9 cellular contexts compared by ENCODE assay signal in genomic region chr1:230083746-230084407, GRCh38. TPM values are rescaled to one million over a fixed set of nuclear protein-coding genes. Genes with fewer than 3 reads are reported as not detected.
DNase-seq lines count a peak whose midpoint lies in the region; ATAC-seq, FAIRE-seq and TF ChIP-seq lines count a peak whose summit lies in the region.
"Had no signal": no experiment of that assay in that cellular context is flagged by ENCODE, and none has a peak within 500 bp of the region (broad histone marks: within the 10 kb centered on the region; RNA-seq: fewer than 3 reads in every experiment).

No MANE protein-coding gene starts in this region.

- H3K27me3 ChIP-seq in left lung (no peaks in the 10 kb centered on the region), tibial nerve (no peaks in the 10 kb centered on the region)

- TF ChIP-seq CTCF in left lung (IDR thresholded peaks at IDR 0.05), result no peak
- no peak for TF ChIP-seq CTCF in tibial nerve (IDR thresholded peaks at IDR 0.05)

- peak overlapping the region; percentile 10 for H3K27ac Mint-ChIP-seq in activated T-cell treated with anti-CD3 and anti-CD28 coated beads, Interleukin-2, amount 50 U/mL, for 72 hours
- H3K27ac Mint-ChIP-seq in activated T-helper 2 cell treated with anti-CD3 and anti-CD28 coated beads, Interferon-gamma antibody, Interleukin-2, Interleukin-4, amounts not matched to agents 10 μg/mL and 5 μg/mL and 100 μg/mL, durations not matched to agents 14 hours and 24 hours and 36 hours, result peak overlapping the region; percentile 74

- intact Hi-C loops in activated T-helper 2 cell treated with anti-CD3 and anti-CD28 coated beads, Interferon-gamma antibody, Interleukin-2, Interleukin-4, amounts not matched to agents 10 μg/mL and 5 μg/mL and 100 μg/mL, durations not matched to agents 14 hours and 24 hours and 36 hours (cut with micrococcal nuclease), result loop anchor here (1.0 to 2.0 kb wide), 2 partner anchors 17 to 20 kb away; partner anchors contain the start of gene GALNT2
- intact Hi-C loops in left lung (cut with DNase I), result no loop called here

- WGBS in tibial nerve, 2 donors, result 76 to 85% methylated on average over 10 of the region's 10 CpGs

- peaks cover 87% of the 10 kb centered on the region for H3K4me1 Mint-ChIP-seq in activated T-cell treated with anti-CD3 and anti-CD28 coated beads, Interleukin-2, amount 50 U/mL, for 72 hours (ENCODE audit: low read depth)
- H3K4me1 Mint-ChIP-seq in activated T-helper 2 cell treated with anti-CD3 and anti-CD28 coated beads, Interferon-gamma antibody, Interleukin-2, Interleukin-4, amounts not matched to agents 10 μg/mL and 5 μg/mL and 100 μg/mL, durations not matched to agents 14 hours and 24 hours and 36 hours (ENCODE audit: low read depth), result peaks cover 47% of the 10 kb centered on the region

- no peak for TF ChIP-seq EP300 in tibial nerve (IDR thresholded peaks at IDR 0.05)

- TF ChIP-seq POLR2A in tibial nerve (IDR thresholded peaks at IDR 0.05), result no peak

- DNase-seq in activated T-cell treated with anti-CD3 and anti-CD28 coated beads, Interleukin-2, amount 50 U/mL, for 72 hours, result no peak
- DNase-seq in activated T-cell treated with anti-CD3 and anti-CD28 coated beads, Interleukin-2, amount 50 U/mL, for 48 hours, result no peak
- no peak for DNase-seq in activated T-helper 2 cell treated with anti-CD3 and anti-CD28 coated beads, Interferon-gamma antibody, Interleukin-2, Interleukin-4, amounts not matched to agents 10 μg/mL and 5 μg/mL and 100 μg/mL, durations not matched to agents 14 hours and 24 hours and 36 hours (ENCODE audit: low spot score)
- DNase-seq in left lung, result no peak
- no peak for DNase-seq in tibial nerve (ENCODE audit: low spot score in 2 of 2)
- no peak for DNase-seq in HTR-8/SVneo (ENCODE audit: insufficient read length, low spot score)
- DNase-seq in hypothalamus (lab: John Stamatoyannopoulos, UW), result no peak
- no peak for DNase-seq in kidney glomerular epithelial cell (lab: John Stamatoyannopoulos, UW)
- DNase-seq: NCI-H2227 treated with DMSO at 0.1 percent for 48 hours had no signal

- H3K9me3 Mint-ChIP-seq in activated T-cell treated with anti-CD3 and anti-CD28 coated beads, Interleukin-2, amount 50 U/mL, for 72 hours, result peaks cover 7% of the 10 kb centered on the region in 2 donors
- peaks cover 6% of the 10 kb centered on the region for H3K9me3 Mint-ChIP-seq in activated T-helper 2 cell treated with anti-CD3 and anti-CD28 coated beads, Interferon-gamma antibody, Interleukin-2, Interleukin-4, amounts not matched to agents 10 μg/mL and 5 μg/mL and 100 μg/mL, durations not matched to agents 14 hours and 24 hours and 36 hours

- H3K36me3 ChIP-seq in left lung, result peaks cover 0 to 7% of the 10 kb centered on the region in 2 donors
- H3K36me3 ChIP-seq in tibial nerve, result no peaks in the 10 kb centered on the region

- H3K4me3 Mint-ChIP-seq in activated T-cell treated with anti-CD3 and anti-CD28 coated beads, Interleukin-2, amount 50 U/mL, for 72 hours, result peak overlapping the region; percentile 66
- no peak overlapping the region for H3K4me3 Mint-ChIP-seq in activated T-helper 2 cell treated with anti-CD3 and anti-CD28 coated beads, Interferon-gamma antibody, Interleukin-2, Interleukin-4, amounts not matched to agents 10 μg/mL and 5 μg/mL and 100 μg/mL, durations not matched to agents 14 hours and 24 hours and 36 hours (ENCODE audit: low read depth)

- H3K9me3 ChIP-seq in left lung (no peaks in the 10 kb centered on the region), tibial nerve (no peaks in the 10 kb centered on the region)

- no peak for FAIRE-seq in HTR-8/SVneo (lab: Jason Lieb, UNC)

- H3K27me3 Mint-ChIP-seq in activated T-cell treated with anti-CD3 and anti-CD28 coated beads, Interleukin-2, amount 50 U/mL, for 72 hours (ENCODE audit: low read depth), result no peaks in the 10 kb centered on the region
- no peaks in the 10 kb centered on the region for H3K27me3 Mint-ChIP-seq in activated T-helper 2 cell treated with anti-CD3 and anti-CD28 coated beads, Interferon-gamma antibody, Interleukin-2, Interleukin-4, amounts not matched to agents 10 μg/mL and 5 μg/mL and 100 μg/mL, durations not matched to agents 14 hours and 24 hours and 36 hours (ENCODE audit: low read depth)

- H3K4me1 ChIP-seq in left lung, result peaks cover 21 to 45% of the 10 kb centered on the region in 2 donors
- H3K4me1 ChIP-seq in tibial nerve, result peaks cover 0 to 82% (median 40%) of the 10 kb centered on the region in 4 donors

- no peak overlapping the region for H3K4me3 ChIP-seq in left lung
- no peak overlapping the region for H3K4me3 ChIP-seq in tibial nerve

- H3K27ac ChIP-seq in left lung, result peak overlapping the region; percentile 53 to 54
- peak overlapping the region; percentile 44 to 86 (median 78) for H3K27ac ChIP-seq in tibial nerve

- H3K36me3 Mint-ChIP-seq in activated T-cell treated with anti-CD3 and anti-CD28 coated beads, Interleukin-2, amount 50 U/mL, for 72 hours (ENCODE audit: insufficient read depth in 2 of 2), result peaks cover 10 to 15% of the 10 kb centered on the region in 2 donors
- peaks cover 33% of the 10 kb centered on the region for H3K36me3 Mint-ChIP-seq in activated T-helper 2 cell treated with anti-CD3 and anti-CD28 coated beads, Interferon-gamma antibody, Interleukin-2, Interleukin-4, amounts not matched to agents 10 μg/mL and 5 μg/mL and 100 μg/mL, durations not matched to agents 14 hours and 24 hours and 36 hours (ENCODE audit: low read depth)

- ATAC-seq in activated T-cell treated with anti-CD3 and anti-CD28 coated beads, Interleukin-2, amount 50 U/mL, for 72 hours (replicated peaks in 1 of 2), result no peak
- ATAC-seq in left lung, result no peak

RNA-seq across cellular contexts. Expression of gene GALNT2, which starts 16.8 kb away (rescaled TPM):
- 10 to 100 TPM; 50.2 to 67.6 TPM for total RNA-seq in activated T-cell treated with anti-CD3 and anti-CD28 coated beads, Interleukin-2, amount 50 U/mL, for 72 hours
- total RNA-seq in activated T-helper 2 cell treated with anti-CD3 and anti-CD28 coated beads, Interferon-gamma antibody, Interleukin-2, Interleukin-4, amounts not matched to agents 10 μg/mL and 5 μg/mL and 100 μg/mL, durations not matched to agents 14 hours and 24 hours and 36 hours, result 58.9 and 59.3 TPM in 2 replicates
- 100 to 1,000 TPM in 1 of 2 donors, 10 to 100 TPM in 1; 79.5 to 114 TPM for total RNA-seq in left lung
- 10 to 100 TPM; 47.9 to 78.6 (median 60.0) TPM for total RNA-seq in tibial nerve
